In genomic region chr1:36161656-36162531, GRCh38 we compare ENCODE assay signal across 8 cellular contexts. TPM values are rescaled to one million over a fixed set of nuclear protein-coding genes. Genes with fewer than 3 reads are reported as not detected.
DNase-seq lines count a peak whose midpoint lies in the region; ATAC-seq and TF ChIP-seq lines count a peak whose summit lies in the region.

No MANE protein-coding gene starts in this region.

- no peak for ATAC-seq in GM18505 (IDR thresholded peaks at IDR 0.05; ENCODE audit: unreplicated experiment)

- H3K4me3 ChIP-seq in GM12864 (ENCODE audit: low read depth, low read length), result peak overlapping the region; percentile 64
- H3K4me3 ChIP-seq in fibroblast of mammary gland (ENCODE audit: control insufficient read depth, low read depth, low read length), result peak overlapping the region; percentile 52

- H3K9me3 Mint-ChIP-seq in osteocyte (ENCODE audit: unreplicated experiment), result no peaks in the 10 kb centered on the region

- H3K4me3 Mint-ChIP-seq in osteocyte (ENCODE audit: unreplicated experiment), result peak overlapping the region; percentile 74

- peaks cover 11% of the 10 kb centered on the region for H3K36me3 Mint-ChIP-seq in osteocyte (ENCODE audit: unreplicated experiment)

- peak overlapping the region; percentile 89 for H3K27ac Mint-ChIP-seq in osteocyte (ENCODE audit: unreplicated experiment)

- TF ChIP-seq CTCF in GM12864 (IDR thresholded peaks at IDR 0.05; ENCODE audit: low read depth, low read length, missing control alignments) (no peak), fibroblast of mammary gland (conservative IDR thresholded peaks at IDR 0.05; ENCODE audit: control insufficient read depth, insufficient read depth, low read depth, low read length) (no peak), osteocyte (IDR thresholded peaks at IDR 0.05) (no peak)

- no peaks in the 10 kb centered on the region for H3K27me3 Mint-ChIP-seq in osteocyte (ENCODE audit: unreplicated experiment)

- peaks cover 65% of the 10 kb centered on the region for H3K4me1 Mint-ChIP-seq in osteocyte (ENCODE audit: unreplicated experiment)

- TF ChIP-seq POLR2A in GM18505 (IDR thresholded peaks at IDR 0.05; ENCODE audit: borderline replicate concordance, extremely low read depth, insufficient read depth, insufficient read length), result no peak

- no peak for DNase-seq in GM12864 (ENCODE audit: low read depth)
- peak; percentile 69 for DNase-seq in M059J (ENCODE audit: low read depth)
- peak; percentile 67 for DNase-seq in activated T-cell treated with anti-CD3 and anti-CD28 coated beads, Interleukin-2, amount 50 U/mL, for 1 hour
- DNase-seq in fibroblast of mammary gland (ENCODE audit: low read depth), result peak; percentile 46
- no peak for DNase-seq in osteocyte (ENCODE audit: extremely low spot score, unreplicated experiment)
- no peak for DNase-seq in DMS114 treated with DMSO at 0.1 percent for 48 hours (lab: John Stamatoyannopoulos, UW; ENCODE audit: unreplicated experiment)
- no peak for DNase-seq in GOT3 (lab: John Stamatoyannopoulos, UW)

RNA-seq across cellular contexts. Expression of gene MAP7D1, which starts 5.9 kb away (rescaled TPM):
- total RNA-seq in M059J (2014; rRNA removed; shearing (Covaris generic)), result 176 and 265 TPM in 2 replicates
- 157 and 163 TPM in 2 replicates for total RNA-seq in osteocyte

RNA-seq across cellular contexts. Expression of gene TRAPPC3, which starts 12.6 kb away (rescaled TPM):
- total RNA-seq in M059J (2014; rRNA removed; shearing (Covaris generic)), result 132 and 147 TPM in 2 replicates
- total RNA-seq in osteocyte, result 68.9 and 72.4 TPM in 2 replicates

RNA-seq across cellular contexts. Expression of gene COL8A2, which starts 36.9 kb away (rescaled TPM):
- 1.7 and 2.2 TPM in 2 replicates for total RNA-seq in M059J (2014; rRNA removed; shearing (Covaris generic))
- 8.2 and 10.1 TPM in 2 replicates for total RNA-seq in osteocyte

Comparison
In these comparisons a context has a peak if more than half of its experiments do, and no peak if none do; other contexts are left out.
1. DNase-seq: peak in M059J (single experiment), activated T-cell treated with anti-CD3 and anti-CD28 coated beads, Interleukin-2, amount 50 U/mL, for 1 hour (single experiment) and fibroblast of mammary gland (single experiment); none in GM12864 (single experiment), osteocyte (single experiment), DMS114 treated with DMSO at 0.1 percent for 48 hours (single experiment) and GOT3 (single experiment).